In genomic region chr2:98871506-98871905, GRCh38 we compare ENCODE assay signal across 8 cellular contexts.
"Had no signal": no experiment of that assay in that cellular context is flagged by ENCODE, and none has a peak within 500 bp of the region (broad histone marks: within the 10 kb centered on the region; RNA-seq: fewer than 3 reads in every experiment).

No MANE protein-coding gene starts in this region.

- H3K4me1 ChIP-seq: HAP-1 had no signal

- H3K36me3 ChIP-seq: HAP-1 had no signal

- H3K9ac ChIP-seq: GM23248 had no signal

- H3K9me3 ChIP-seq: HAP-1 had no signal

- ATAC-seq: HCT116 had no signal

- H3K27ac ChIP-seq: GM23248, HL-60 had no signal

- H2AFZ ChIP-seq: GM23248 had no signal

- H3K9me3 Mint-ChIP-seq: HFFc6 had no signal

- H3K4me3 ChIP-seq: GM23248, HAP-1 had no signal

- H3K4me3 Mint-ChIP-seq: HFFc6, IgD-negative memory B cell had no signal

- DNase-seq: GM23248, GOT3, HFFc6 had no signal

- FAIRE-seq: HTR-8/SVneo had no signal

- H3K36me3 Mint-ChIP-seq: IgD-negative memory B cell had no signal

- H3K27ac Mint-ChIP-seq: HFFc6, IgD-negative memory B cell had no signal
